In the genomic region with DNA sequence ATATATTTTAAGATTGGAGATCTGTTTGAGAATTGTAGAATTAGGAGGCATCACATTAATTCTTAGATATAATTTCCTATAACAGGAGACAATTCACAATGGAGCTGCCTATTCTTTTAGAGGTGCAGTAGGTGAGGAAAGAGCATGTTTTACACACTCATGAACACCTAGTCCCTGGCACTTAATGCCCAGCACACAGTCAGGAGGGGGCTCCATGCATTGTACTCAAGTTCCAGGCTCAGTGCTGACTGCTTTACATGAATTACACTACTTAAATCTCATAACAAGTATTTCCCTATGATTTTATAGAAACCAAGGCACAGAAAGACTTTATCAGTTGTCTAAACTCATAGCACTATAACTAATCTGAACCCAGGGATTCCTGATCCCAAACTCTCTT, we compare ENCODE assay signal across 8 cellular contexts. TPM values are rescaled to one million over a fixed set of nuclear protein-coding genes. Genes with fewer than 3 reads are reported as not detected.
A peak's percentile ranks its signal among the peaks of the same experiment; 100 is the strongest.
DNase-seq lines count a peak whose midpoint lies in the region; ATAC-seq lines count a peak whose summit lies in the region.

No MANE protein-coding gene starts in this region.

- H3K9me3 Mint-ChIP-seq in activated CD4-positive, alpha-beta T cell treated with anti-CD3 and anti-CD28 coated beads, Interleukin-2, amount 10 ng/mL, durations not matched to agents 24 days and 14 days, result peaks cover 7% of the 10 kb centered on the region

- H3K27ac Mint-ChIP-seq in activated CD4-positive, alpha-beta T cell treated with anti-CD3 and anti-CD28 coated beads, Interleukin-2, amount 10 ng/mL, durations not matched to agents 24 days and 14 days, result peak overlapping the region; percentile 80
- peak overlapping the region; percentile 93 for H3K27ac Mint-ChIP-seq in T-helper 17 cell

- H3K27me3 ChIP-seq in right cardiac atrium (ENCODE audit: control insufficient read depth, insufficient read depth) (no peaks in the 10 kb centered on the region), thymus (ENCODE audit: control insufficient read depth, insufficient read depth) (no peaks in the 10 kb centered on the region)

- peaks cover 6% of the 10 kb centered on the region for H3K4me1 ChIP-seq in right cardiac atrium (ENCODE audit: control insufficient read depth, insufficient read depth, low read length)
- peaks cover 3% of the 10 kb centered on the region for H3K4me1 ChIP-seq in thymus (ENCODE audit: control insufficient read depth, insufficient read depth, low read length)

- no peaks in the 10 kb centered on the region for H3K27me3 Mint-ChIP-seq in activated CD4-positive, alpha-beta T cell treated with anti-CD3 and anti-CD28 coated beads, Interleukin-2, amount 10 ng/mL, durations not matched to agents 24 days and 14 days
- no peaks in the 10 kb centered on the region for H3K27me3 Mint-ChIP-seq in T-helper 17 cell

- DNase-seq in activated CD4-positive, alpha-beta T cell treated with anti-CD3 and anti-CD28 coated beads, Interleukin-2, amount 10 ng/mL, durations not matched to agents 24 days and 14 days, result no peak
- DNase-seq in activated CD4-positive, alpha-beta T cell treated with anti-CD3 and anti-CD28 coated beads, Interleukin-2, amount 50 U/mL, for 4 hours, result no peak
- DNase-seq in T-helper 17 cell (no peak), right cardiac atrium (no peak), foreskin melanocyte (no peak), NCI-H748 treated with DMSO at 0.1 percent for 48 hours (lab: John Stamatoyannopoulos, UW) (no peak)
- DNase-seq in stimulated activated CD4-positive, alpha-beta T cell treated with anti-CD3 and anti-CD28 coated beads, Interleukin-15, amount 100 ng/mL, for 24 hours, result no peak

- H3K4me1 Mint-ChIP-seq in activated CD4-positive, alpha-beta T cell treated with anti-CD3 and anti-CD28 coated beads, Interleukin-2, amount 10 ng/mL, durations not matched to agents 24 days and 14 days, result peaks cover 42% of the 10 kb centered on the region
- H3K4me1 Mint-ChIP-seq in T-helper 17 cell, result peaks cover 32% of the 10 kb centered on the region

- H3K4me3 Mint-ChIP-seq in activated CD4-positive, alpha-beta T cell treated with anti-CD3 and anti-CD28 coated beads, Interleukin-2, amount 10 ng/mL, durations not matched to agents 24 days and 14 days, result peak overlapping the region; percentile 86
- H3K4me3 Mint-ChIP-seq in T-helper 17 cell, result peak overlapping the region; percentile 88

- H3K27ac ChIP-seq in right cardiac atrium (ENCODE audit: low read length) (peak overlapping the region; percentile 99), thymus (ENCODE audit: low read depth) (peak overlapping the region; percentile 91)

- intact Hi-C loops in activated CD4-positive, alpha-beta T cell treated with anti-CD3 and anti-CD28 coated beads, Interleukin-2, amount 10 ng/mL, durations not matched to agents 24 days and 14 days (cut with micrococcal nuclease), result loop anchor here (2.0 kb wide), 1 partner anchor 42 kb away; a partner anchor contains a TSS
- intact Hi-C loops in right cardiac atrium (cut with DNase I), result no loop called here

- H3K4me3 ChIP-seq in right cardiac atrium (ENCODE audit: low read length) (peak overlapping the region; percentile 98), thymus (ENCODE audit: low read length) (no peak overlapping the region)

- no peaks in the 10 kb centered on the region for H3K36me3 ChIP-seq in thymus (ENCODE audit: control insufficient read depth, insufficient read depth)

- no peaks in the 10 kb centered on the region for H3K9me3 ChIP-seq in T-helper 17 cell (ENCODE audit: control insufficient read depth, low read length, poor library complexity, severe bottlenecking)
- no peaks in the 10 kb centered on the region for H3K9me3 ChIP-seq in right cardiac atrium (ENCODE audit: control insufficient read depth, low read length)
- no peaks in the 10 kb centered on the region for H3K9me3 ChIP-seq in thymus (ENCODE audit: control insufficient read depth)

- H3K36me3 Mint-ChIP-seq in activated CD4-positive, alpha-beta T cell treated with anti-CD3 and anti-CD28 coated beads, Interleukin-2, amount 10 ng/mL, durations not matched to agents 24 days and 14 days (ENCODE audit: low read depth), result peaks cover 40% of the 10 kb centered on the region
- H3K36me3 Mint-ChIP-seq in T-helper 17 cell (ENCODE audit: low read depth), result peaks cover 6% of the 10 kb centered on the region

- no peak for ATAC-seq in T-helper 17 cell
- no peak for ATAC-seq in right cardiac atrium

RNA-seq across cellular contexts. Expression of a gene that starts 0.4 kb away (rescaled TPM):
- 7.1 and 8.1 TPM in 2 replicates for total RNA-seq in activated CD4-positive, alpha-beta T cell treated with anti-CD3 and anti-CD28 coated beads, Interleukin-2, amount 10 ng/mL, durations not matched to agents 24 days and 14 days
- total RNA-seq in T-helper 17 cell, result 10 to 100 TPM; 18.3 to 21.9 TPM
- 10 to 100 TPM in 1 of 4 donors, 1 to 10 TPM in 3; 7.4 to 10.3 (median 8.3) TPM for total RNA-seq in right cardiac atrium
- polyA plus RNA-seq in right cardiac atrium, result 3.5 TPM
- 16.2 TPM for polyA plus RNA-seq in thymus

RNA-seq across cellular contexts. Expression of a gene that starts 30.6 kb away (rescaled TPM):
- total RNA-seq in activated CD4-positive, alpha-beta T cell treated with anti-CD3 and anti-CD28 coated beads, Interleukin-2, amount 10 ng/mL, durations not matched to agents 24 days and 14 days, result 32.0 and 32.9 TPM in 2 replicates
- total RNA-seq in T-helper 17 cell (10 to 100 TPM; 15.2 to 20.7 TPM), right cardiac atrium (10 to 100 TPM in 3 of 4 donors, 1 to 10 TPM in 1; 9.4 to 14.3 (median 11.5) TPM)
- polyA plus RNA-seq in right cardiac atrium (9.6 TPM), thymus (34.1 TPM)

RNA-seq across cellular contexts. Expression of a gene that starts 30.6 kb away (rescaled TPM):
- total RNA-seq in activated CD4-positive, alpha-beta T cell treated with anti-CD3 and anti-CD28 coated beads, Interleukin-2, amount 10 ng/mL, durations not matched to agents 24 days and 14 days, result 34.5 and 37.0 TPM in 2 replicates
- total RNA-seq in T-helper 17 cell (10 to 100 TPM; 20.5 to 25.5 TPM), right cardiac atrium (10 to 100 TPM; 11.1 to 16.6 (median 13.2) TPM)
- polyA plus RNA-seq in right cardiac atrium (3.5 TPM), thymus (6.3 TPM)

RNA-seq across cellular contexts. Expression of a gene that starts 42.0 kb away (rescaled TPM):
- 36.9 and 38.3 TPM in 2 replicates for total RNA-seq in activated CD4-positive, alpha-beta T cell treated with anti-CD3 and anti-CD28 coated beads, Interleukin-2, amount 10 ng/mL, durations not matched to agents 24 days and 14 days
- total RNA-seq in T-helper 17 cell (10 to 100 TPM; 27.3 to 29.4 TPM), right cardiac atrium (10 to 100 TPM in 2 of 4 donors, 1 to 10 TPM in 2; 6.4 to 11.6 (median 8.7) TPM)
- polyA plus RNA-seq in right cardiac atrium (6.2 TPM), thymus (53.0 TPM)
